In genomic region chr13:91148098-91148497, GRCh38 we compare ENCODE assay signal across 1 cellular context.
A peak's percentile ranks its signal among the peaks of the same experiment; 100 is the strongest.
TF ChIP-seq lines count a peak whose summit lies in the region.

No MANE protein-coding gene starts in this region.

TF ChIP-seq in K562, 482 proteins besides CTCF, POLR2A, EP300 and RAD21 (continued from another document):
- TF ChIP-seq SRSF1 (IDR thresholded peaks at IDR 0.05; ENCODE audit: low read depth, low read length): no peak
- no peak for TF ChIP-seq ZNF75A (CRISPR knock-in tag; IDR thresholded peaks at IDR 0.05)
- peak; percentile 97 for TF ChIP-seq ZNF316 (IDR thresholded peaks at IDR 0.05)
- no peak for TF ChIP-seq NFXL1 (CRISPR knock-in tag; IDR thresholded peaks at IDR 0.05)
- TF ChIP-seq, protein P1, sequence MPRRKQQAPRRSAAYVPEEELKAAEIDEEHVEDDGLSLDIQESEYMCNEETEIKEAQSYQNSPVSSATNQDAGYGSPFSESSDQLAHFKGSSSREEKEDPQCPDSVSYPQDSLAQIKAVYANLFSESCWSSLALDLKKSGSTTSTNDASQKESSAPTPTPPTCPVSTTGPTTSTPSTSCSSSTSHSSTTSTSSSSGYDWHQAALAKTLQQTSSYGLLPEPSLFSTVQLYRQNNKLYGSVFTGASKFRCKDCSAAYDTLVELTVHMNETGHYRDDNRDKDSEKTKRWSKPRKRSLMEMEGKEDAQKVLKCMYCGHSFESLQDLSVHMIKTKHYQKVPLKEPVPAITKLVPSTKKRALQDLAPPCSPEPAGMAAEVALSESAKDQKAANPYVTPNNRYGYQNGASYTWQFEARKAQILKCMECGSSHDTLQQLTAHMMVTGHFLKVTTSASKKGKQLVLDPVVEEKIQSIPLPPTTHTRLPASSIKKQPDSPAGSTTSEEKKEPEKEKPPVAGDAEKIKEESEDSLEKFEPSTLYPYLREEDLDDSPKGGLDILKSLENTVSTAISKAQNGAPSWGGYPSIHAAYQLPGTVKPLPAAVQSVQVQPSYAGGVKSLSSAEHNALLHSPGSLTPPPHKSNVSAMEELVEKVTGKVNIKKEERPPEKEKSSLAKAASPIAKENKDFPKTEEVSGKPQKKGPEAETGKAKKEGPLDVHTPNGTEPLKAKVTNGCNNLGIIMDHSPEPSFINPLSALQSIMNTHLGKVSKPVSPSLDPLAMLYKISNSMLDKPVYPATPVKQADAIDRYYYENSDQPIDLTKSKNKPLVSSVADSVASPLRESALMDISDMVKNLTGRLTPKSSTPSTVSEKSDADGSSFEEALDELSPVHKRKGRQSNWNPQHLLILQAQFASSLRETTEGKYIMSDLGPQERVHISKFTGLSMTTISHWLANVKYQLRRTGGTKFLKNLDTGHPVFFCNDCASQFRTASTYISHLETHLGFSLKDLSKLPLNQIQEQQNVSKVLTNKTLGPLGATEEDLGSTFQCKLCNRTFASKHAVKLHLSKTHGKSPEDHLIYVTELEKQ (CRISPR knock-in tag; IDR thresholded peaks at IDR 0.05): no peak
- TF ChIP-seq TRIM25 (IDR thresholded peaks at IDR 0.05; ENCODE audit: borderline replicate concordance): no peak
- no peak for TF ChIP-seq ZBTB7A (IDR thresholded peaks at IDR 0.05; ENCODE audit: borderline replicate concordance, control insufficient read depth, low read depth, low read length)
- TF ChIP-seq, protein P2, sequence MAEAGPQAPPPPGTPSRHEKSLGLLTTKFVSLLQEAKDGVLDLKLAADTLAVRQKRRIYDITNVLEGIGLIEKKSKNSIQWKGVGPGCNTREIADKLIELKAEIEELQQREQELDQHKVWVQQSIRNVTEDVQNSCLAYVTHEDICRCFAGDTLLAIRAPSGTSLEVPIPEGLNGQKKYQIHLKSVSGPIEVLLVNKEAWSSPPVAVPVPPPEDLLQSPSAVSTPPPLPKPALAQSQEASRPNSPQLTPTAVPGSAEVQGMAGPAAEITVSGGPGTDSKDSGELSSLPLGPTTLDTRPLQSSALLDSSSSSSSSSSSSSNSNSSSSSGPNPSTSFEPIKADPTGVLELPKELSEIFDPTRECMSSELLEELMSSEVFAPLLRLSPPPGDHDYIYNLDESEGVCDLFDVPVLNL (CRISPR knock-in tag; IDR thresholded peaks at IDR 0.05; ENCODE audit: low read depth): no peak
- no peak for TF ChIP-seq SNRNP70 (optimal IDR thresholded peaks at IDR 0.05; ENCODE audit: low read depth, low read length)
- no peak for TF ChIP-seq TSC22D4 (tag; IDR thresholded peaks at IDR 0.05)
- no peak for TF ChIP-seq IRF1 (CRISPR knock-in tag; IDR thresholded peaks at IDR 0.05; ENCODE audit: borderline replicate concordance)
- no peak for TF ChIP-seq SREBF2 (CRISPR knock-in tag; IDR thresholded peaks at IDR 0.05)
- no peak for TF ChIP-seq ZNF511 (CRISPR knock-in tag; IDR thresholded peaks at IDR 0.05)
- no peak for TF ChIP-seq ATF7 (IDR thresholded peaks at IDR 0.05)
- no peak for TF ChIP-seq NKRF (IDR thresholded peaks at IDR 0.05; ENCODE audit: borderline replicate concordance)
- TF ChIP-seq TAL1 (IDR thresholded peaks at IDR 0.05): no peak
- peak; percentile 80 for TF ChIP-seq MAFG (tag; conservative IDR thresholded peaks at IDR 0.05)
- no peak for TF ChIP-seq SMAD2 (IDR thresholded peaks at IDR 0.05; ENCODE audit: low read depth, low read length)
- TF ChIP-seq ZNF146 (CRISPR knock-in tag; IDR thresholded peaks at IDR 0.05; ENCODE audit: unreplicated experiment): no peak
- TF ChIP-seq ADNP (tag; IDR thresholded peaks at IDR 0.05): no peak
- TF ChIP-seq MECOM (CRISPR knock-in tag; IDR thresholded peaks at IDR 0.05): no peak
- no peak for TF ChIP-seq DMBX1 (CRISPR knock-in tag; IDR thresholded peaks at IDR 0.05; ENCODE audit: borderline replicate concordance)
- TF ChIP-seq ZNF184 (CRISPR knock-in tag; IDR thresholded peaks at IDR 0.05): no peak
- TF ChIP-seq ELF2 (CRISPR knock-in tag; IDR thresholded peaks at IDR 0.05): 0 out of 2 replicates have a peak, but pooled peaks have one; percentile 16
- peak; percentile 71; the same call in 1 of the 2 replicates for TF ChIP-seq MAFF (IDR thresholded peaks at IDR 0.05; ENCODE audit: low read length)
- TF ChIP-seq ZNF311 (CRISPR knock-in tag; IDR thresholded peaks at IDR 0.05): no peak
- no peak for TF ChIP-seq KDM5B (IDR thresholded peaks at IDR 0.05; ENCODE audit: insufficient replicate concordance, low read depth, low read length)
- no peak for TF ChIP-seq PCBP1 (IDR thresholded peaks at IDR 0.05; ENCODE audit: low read depth, low read length, poor library complexity, severe bottlenecking)
- TF ChIP-seq MITF (IDR thresholded peaks at IDR 0.05): no peak
- TF ChIP-seq, protein P3, sequence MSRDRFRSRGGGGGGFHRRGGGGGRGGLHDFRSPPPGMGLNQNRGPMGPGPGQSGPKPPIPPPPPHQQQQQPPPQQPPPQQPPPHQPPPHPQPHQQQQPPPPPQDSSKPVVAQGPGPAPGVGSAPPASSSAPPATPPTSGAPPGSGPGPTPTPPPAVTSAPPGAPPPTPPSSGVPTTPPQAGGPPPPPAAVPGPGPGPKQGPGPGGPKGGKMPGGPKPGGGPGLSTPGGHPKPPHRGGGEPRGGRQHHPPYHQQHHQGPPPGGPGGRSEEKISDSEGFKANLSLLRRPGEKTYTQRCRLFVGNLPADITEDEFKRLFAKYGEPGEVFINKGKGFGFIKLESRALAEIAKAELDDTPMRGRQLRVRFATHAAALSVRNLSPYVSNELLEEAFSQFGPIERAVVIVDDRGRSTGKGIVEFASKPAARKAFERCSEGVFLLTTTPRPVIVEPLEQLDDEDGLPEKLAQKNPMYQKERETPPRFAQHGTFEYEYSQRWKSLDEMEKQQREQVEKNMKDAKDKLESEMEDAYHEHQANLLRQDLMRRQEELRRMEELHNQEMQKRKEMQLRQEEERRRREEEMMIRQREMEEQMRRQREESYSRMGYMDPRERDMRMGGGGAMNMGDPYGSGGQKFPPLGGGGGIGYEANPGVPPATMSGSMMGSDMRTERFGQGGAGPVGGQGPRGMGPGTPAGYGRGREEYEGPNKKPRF (IDR thresholded peaks at IDR 0.05; ENCODE audit: low read depth, low read length): 0 out of 2 replicates have a peak, but pooled peaks have one; percentile 37
- TF ChIP-seq COPS2 (conservative IDR thresholded peaks at IDR 0.05): no peak
- peak; percentile 82 for TF ChIP-seq C11orf30 (IDR thresholded peaks at IDR 0.05; ENCODE audit: low read depth)
- TF ChIP-seq, protein P4, sequence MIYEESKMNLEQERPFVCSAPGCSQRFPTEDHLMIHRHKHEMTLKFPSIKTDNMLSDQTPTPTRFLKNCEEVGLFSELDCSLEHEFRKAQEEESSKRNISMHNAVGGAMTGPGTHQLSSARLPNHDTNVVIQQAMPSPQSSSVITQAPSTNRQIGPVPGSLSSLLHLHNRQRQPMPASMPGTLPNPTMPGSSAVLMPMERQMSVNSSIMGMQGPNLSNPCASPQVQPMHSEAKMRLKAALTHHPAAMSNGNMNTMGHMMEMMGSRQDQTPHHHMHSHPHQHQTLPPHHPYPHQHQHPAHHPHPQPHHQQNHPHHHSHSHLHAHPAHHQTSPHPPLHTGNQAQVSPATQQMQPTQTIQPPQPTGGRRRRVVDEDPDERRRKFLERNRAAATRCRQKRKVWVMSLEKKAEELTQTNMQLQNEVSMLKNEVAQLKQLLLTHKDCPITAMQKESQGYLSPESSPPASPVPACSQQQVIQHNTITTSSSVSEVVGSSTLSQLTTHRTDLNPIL (CRISPR knock-in tag; IDR thresholded peaks at IDR 0.05): no peak
- TF ChIP-seq SNIP1 (IDR thresholded peaks at IDR 0.05; ENCODE audit: low read depth): no peak
- no peak for TF ChIP-seq ZFP30 (CRISPR knock-in tag; IDR thresholded peaks at IDR 0.05; ENCODE audit: borderline replicate concordance)
- no peak for TF ChIP-seq ZKSCAN8 (CRISPR knock-in tag; IDR thresholded peaks at IDR 0.05)
- TF ChIP-seq ZBTB2 (IDR thresholded peaks at IDR 0.05): no peak
- no peak for TF ChIP-seq NFATC3 (IDR thresholded peaks at IDR 0.05)
- no peak for TF ChIP-seq ZFP36 (IDR thresholded peaks at IDR 0.05; ENCODE audit: low read depth, low read length, partially characterized antibody)
